Comparison of ENCODE assay signal across 1 cellular context in the genomic region with DNA sequence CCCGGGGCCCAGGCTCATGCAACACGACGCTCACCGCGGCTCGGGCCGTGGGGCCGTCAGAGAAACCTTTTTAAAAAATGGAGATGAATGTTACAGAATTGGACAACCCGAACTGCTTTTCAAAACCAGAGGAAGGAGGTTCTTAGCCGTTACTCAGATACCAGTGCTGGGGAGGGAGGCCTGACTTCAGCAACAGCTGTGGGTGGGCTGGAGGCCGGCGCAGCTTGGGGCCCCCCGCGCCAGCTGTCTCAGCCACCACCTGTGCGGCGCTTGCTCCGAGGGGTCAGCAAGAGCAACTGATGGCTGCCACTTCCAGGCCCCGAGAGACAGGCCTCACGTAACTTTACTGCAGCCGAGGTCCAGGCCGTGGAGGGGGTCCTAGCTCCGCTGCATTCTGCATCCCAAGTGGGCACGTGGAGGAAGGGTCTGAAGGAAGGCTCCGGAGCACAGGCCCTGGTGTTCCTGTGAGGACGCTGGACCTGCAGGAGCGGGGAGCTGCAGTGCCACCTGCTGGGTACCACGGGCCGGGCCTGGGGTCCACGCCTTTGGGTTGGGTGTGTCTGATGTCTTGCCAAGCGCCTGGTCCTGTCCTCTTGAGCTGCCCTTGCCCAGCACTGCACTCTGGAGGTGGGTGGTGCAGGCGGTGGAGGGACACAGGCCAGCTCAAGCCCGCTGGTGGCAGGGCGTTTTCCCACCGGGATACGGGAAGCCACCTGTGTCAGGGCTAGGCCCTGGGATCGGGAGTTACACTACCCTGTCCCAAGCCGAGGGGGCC.
TF ChIP-seq lines count a peak whose summit lies in the region.

No MANE protein-coding gene starts in this region.

TF ChIP-seq in SK-N-SH, 30 proteins besides CTCF, POLR2A, EP300 and RAD21 (continued from another document):
- TF ChIP-seq SMC3 (IDR thresholded peaks at IDR 0.05; ENCODE audit: low read depth, low read length), result 0 out of 2 replicates have a peak, but pooled peaks have one; percentile 21
- no peak for TF ChIP-seq NFIC (IDR thresholded peaks at IDR 0.05; ENCODE audit: borderline replicate concordance)
